Comparison of ENCODE assay signal across 8 cellular contexts in the genomic region with DNA sequence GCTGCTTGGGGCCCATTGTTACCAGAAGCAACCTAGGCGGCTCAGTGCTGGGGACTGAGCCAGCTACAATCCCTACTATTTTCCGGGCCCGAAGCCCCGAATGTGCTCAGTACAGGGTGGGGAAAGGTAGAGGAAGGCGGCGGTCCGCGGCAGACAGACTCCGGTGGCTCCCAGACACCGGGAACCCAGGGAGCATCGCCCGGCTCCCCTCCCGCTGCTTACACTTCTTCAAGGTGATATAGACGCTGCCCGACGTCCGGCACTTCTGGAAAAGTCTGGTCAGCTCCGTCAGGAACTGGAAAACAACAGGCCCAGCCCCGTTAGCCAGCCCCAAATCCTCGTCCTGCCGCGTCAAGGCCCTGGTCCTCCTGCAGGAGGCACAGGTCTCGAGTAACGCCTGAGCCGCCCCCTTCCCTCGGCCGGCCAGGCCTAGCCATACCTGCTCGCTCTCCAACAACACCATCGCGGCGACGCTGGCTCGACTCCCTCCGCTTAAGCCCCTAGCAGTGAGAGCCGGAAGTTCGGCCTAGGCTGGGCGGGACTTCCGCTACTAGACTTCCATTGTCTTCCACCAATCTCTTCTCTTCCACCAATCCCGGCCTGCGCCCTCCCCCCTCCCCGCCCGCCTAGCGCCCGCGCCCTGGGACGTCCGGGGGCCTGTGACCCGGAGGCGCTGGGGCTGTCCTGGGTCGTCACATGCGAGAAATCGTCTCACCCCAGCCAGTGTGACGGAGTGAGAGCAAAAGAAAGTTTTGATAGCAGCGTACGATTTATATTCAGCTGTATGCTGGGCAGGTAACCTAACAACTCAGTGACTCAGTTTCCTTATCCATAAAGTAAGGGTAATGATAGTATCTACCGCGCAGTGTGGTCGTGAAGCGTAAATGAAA. TPM values are rescaled to one million over a fixed set of nuclear protein-coding genes. Genes with fewer than 3 reads are reported as not detected.
DNase-seq lines count a peak whose midpoint lies in the region; ATAC-seq and TF ChIP-seq lines count a peak whose summit lies in the region.

Gene SRP14, minus strand, starts transcription at position 528 of the 890 bp plus-strand sequence. Its CDS starts 65 bp downstream, at position 463.

- H3K36me3 ChIP-seq in left lung, result peaks cover 7 to 35% of the 10 kb centered on the region in 2 donors

- peak; percentile 93 for DNase-seq in CD1c-positive myeloid dendritic cell (ENCODE audit: extremely low spot score)
- peak; percentile 89 for DNase-seq in NCI-H774 (lab: John Stamatoyannopoulos, UW)
- DNase-seq in activated CD4-positive, alpha-beta T cell treated with anti-CD3 and anti-CD28 coated beads, Interleukin-2, amount 50 U/mL, for 4 hours, result peak; percentile 90 to 91
- peak; percentile 96 for DNase-seq in dermis blood vessel endothelial cell
- DNase-seq in left lung, result peak; percentile 95 to 98
- peak; percentile 87 for DNase-seq in stimulated activated CD4-positive, alpha-beta T cell treated with anti-CD3 and anti-CD28 coated beads, Interleukin-2, amount 100 ng/mL, for 4 hours (ENCODE audit: low read depth)

- peak within 1 kb of the TSS; percentile 93 to 98 for H3K27ac ChIP-seq in left lung

- H3K4me3 ChIP-seq in left lung, result peak within 1 kb of the TSS; percentile 76 to 89

- no peaks in the 10 kb centered on the region for H3K9me3 ChIP-seq in left lung

- H3K27me3 ChIP-seq in left lung, result no peaks in the 10 kb centered on the region

- intact Hi-C loops in left lung (cut with DNase I), result no loop called here

- ATAC-seq in GM19438 (IDR thresholded peaks at IDR 0.05; ENCODE audit: low read depth, unreplicated experiment) (peak; percentile 89), HG03571 (IDR thresholded peaks at IDR 0.05; ENCODE audit: unreplicated experiment) (peak; percentile 92), left lung (peak; percentile 96)

- peak in 1 of 2 donors; percentile 38 for TF ChIP-seq CTCF in left lung (IDR thresholded peaks at IDR 0.05)

- H3K4me1 ChIP-seq in left lung, result peaks cover 6 to 38% of the 10 kb centered on the region in 2 donors

RNA-seq across cellular contexts. Expression of gene SRP14, which starts in this region (rescaled TPM):
- total RNA-seq in dermis blood vessel endothelial cell (236 and 391 TPM in 2 replicates), left lung (100 to 1,000 TPM; 159 to 166 TPM)

Comparison
In these comparisons a context has a peak if more than half of its experiments do, and no peak if none do; other contexts are left out.
1. Peak in every context shown above with its lines: DNase-seq, ATAC-seq, H3K4me3 ChIP-seq and H3K27ac ChIP-seq.